ENCODE assay signal across 11 cellular contexts in the genomic region with DNA sequence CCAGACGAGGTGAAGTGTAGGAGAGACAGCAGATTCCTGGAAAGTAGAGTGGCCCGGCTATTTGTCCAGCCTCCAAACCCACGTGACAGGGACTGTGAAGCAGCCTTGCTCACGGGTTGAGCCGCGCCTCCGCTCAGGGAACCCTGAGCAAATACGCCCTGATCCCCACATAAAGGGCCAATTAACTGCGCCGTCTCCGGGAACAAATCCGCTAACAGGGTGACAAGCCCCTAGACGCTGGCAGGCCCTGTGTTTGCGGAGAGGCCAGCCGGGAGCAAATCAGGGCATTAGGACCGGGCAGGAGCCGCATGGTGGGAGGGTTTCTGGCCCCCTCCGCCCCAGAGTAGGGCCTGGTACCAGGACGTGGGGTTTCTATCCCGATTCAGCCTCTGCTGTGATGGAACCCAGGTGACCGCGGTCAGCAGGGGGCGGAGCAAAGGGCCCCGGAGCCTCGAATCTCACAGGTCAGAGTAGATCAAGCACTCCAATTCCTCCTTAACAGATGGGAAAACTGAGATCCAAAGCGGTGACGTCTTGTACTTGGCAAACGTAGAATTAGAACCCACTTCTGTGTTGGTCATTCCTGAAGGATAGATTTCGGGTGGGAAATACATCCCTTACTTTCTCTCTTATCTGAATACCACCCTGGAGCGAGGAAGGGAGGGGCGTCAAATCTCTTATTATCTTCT. TPM values are rescaled to one million over a fixed set of nuclear protein-coding genes. Genes with fewer than 3 reads are reported as not detected.
DNase-seq lines count a peak whose midpoint lies in the region; ATAC-seq and TF ChIP-seq lines count a peak whose summit lies in the region.
"Had no signal": no experiment of that assay in that cellular context is flagged by ENCODE, and none has a peak within 500 bp of the region (broad histone marks: within the 10 kb centered on the region; RNA-seq: fewer than 3 reads in every experiment).

No MANE protein-coding gene starts in this region.

- intact Hi-C loops in breast epithelium (cut with DNase I; ENCODE audit: low total_unique reads) (no loop called here), left colon (cut with DNase I, micrococcal nuclease) (no loop called here)

- H3K4me1 ChIP-seq in breast epithelium (peaks cover 13 to 18% of the 10 kb centered on the region in 2 donors), thoracic aorta (ENCODE audit: control insufficient read depth in 1 of 2, low read depth in 2 of 2) (peaks cover 27% of the 10 kb centered on the region in 2 donors)

- no peaks in the 10 kb centered on the region for H3K36me3 ChIP-seq in breast epithelium
- no peaks in the 10 kb centered on the region for H3K36me3 ChIP-seq in thoracic aorta
- H3K36me3 ChIP-seq: ovary had no signal

- H3K4me3 ChIP-seq in breast epithelium (peak overlapping the region; percentile 2 to 58 (median 27)), thoracic aorta (peak overlapping the region; percentile 64)
- H3K4me3 ChIP-seq: ovary had no signal

- TF ChIP-seq CTCF in breast epithelium (IDR thresholded peaks at IDR 0.05) (no peak), thoracic aorta (IDR thresholded peaks at IDR 0.05) (no peak)

- H3K4me3 Mint-ChIP-seq in activated CD8-positive, alpha-beta T cell treated with anti-CD3 and anti-CD28 coated beads, Interleukin-2, amount 10 ng/mL, durations not matched to agents 7 days and 5 days: no peak overlapping the region
- H3K4me3 Mint-ChIP-seq: activated naive CD4-positive, alpha-beta T cell treated with anti-CD3 and anti-CD28 coated beads, Interleukin-2, amount 50 U/mL, for 24 hours had no signal

- POLR2A ChIA-PET in activated CD8-positive, alpha-beta T cell treated with anti-CD3 and anti-CD28 coated beads, Interleukin-2, amount 10 ng/mL, durations not matched to agents 7 days and 5 days (lab: Charles Lee): no interaction called here

- no peak overlapping the region for H3K27ac Mint-ChIP-seq in activated CD8-positive, alpha-beta T cell treated with anti-CD3 and anti-CD28 coated beads, Interleukin-2, amount 10 ng/mL, durations not matched to agents 7 days and 5 days

- no peaks in the 10 kb centered on the region for H3K9me3 Mint-ChIP-seq in activated CD8-positive, alpha-beta T cell treated with anti-CD3 and anti-CD28 coated beads, Interleukin-2, amount 10 ng/mL, durations not matched to agents 7 days and 5 days (ENCODE audit: insufficient read depth)
- H3K9me3 Mint-ChIP-seq: activated naive CD4-positive, alpha-beta T cell treated with anti-CD3 and anti-CD28 coated beads, Interleukin-2, amount 50 U/mL, for 24 hours had no signal

- H3K27me3 ChIP-seq in breast epithelium (peaks cover 12 to 90% of the 10 kb centered on the region in 2 donors), thoracic aorta (replicated peaks; ENCODE audit: insufficient read depth) (peaks cover 22% of the 10 kb centered on the region)

- no peak for TF ChIP-seq POLR2A in breast epithelium (IDR thresholded peaks at IDR 0.05)

- peak; percentile 70 for ATAC-seq in left colon
- ATAC-seq in thoracic aorta (ENCODE audit: insufficient number of reproducible peaks, low FRiP score, low read depth): no peak
- ATAC-seq in GM18502 (IDR thresholded peaks at IDR 0.05; ENCODE audit: poor library complexity, unreplicated experiment): no peak
- no peak for ATAC-seq in activated CD8-positive, alpha-beta T cell treated with anti-CD3 and anti-CD28 coated beads, Interleukin-2, amount 10 ng/mL, durations not matched to agents 7 days and 5 days

- no peak overlapping the region for H3K27ac ChIP-seq in breast epithelium
- H3K27ac ChIP-seq in thoracic aorta: no peak overlapping the region
- H3K27ac ChIP-seq: ovary had no signal

- peaks cover 72% of the 10 kb centered on the region for H3K27me3 Mint-ChIP-seq in activated CD8-positive, alpha-beta T cell treated with anti-CD3 and anti-CD28 coated beads, Interleukin-2, amount 10 ng/mL, durations not matched to agents 7 days and 5 days (ENCODE audit: low read depth)

- no peaks in the 10 kb centered on the region for H3K36me3 Mint-ChIP-seq in activated CD8-positive, alpha-beta T cell treated with anti-CD3 and anti-CD28 coated beads, Interleukin-2, amount 10 ng/mL, durations not matched to agents 7 days and 5 days (ENCODE audit: low read depth)

- DNase-seq in NCI-H1417 (lab: John Stamatoyannopoulos, UW) (peak in 2 of 3 experiments; percentile 34 to 70), NCI-H1417 treated with DMSO at 0.1 percent for 48 hours (lab: John Stamatoyannopoulos, UW) (no peak), breast epithelium (ENCODE audit: low spot score in 2 of 2) (no peak), left colon (no peak), thoracic aorta (ENCODE audit: low spot score) (no peak)
- no peak for DNase-seq in activated CD4-positive, alpha-beta T cell treated with anti-CD3 and anti-CD28 coated beads for 4 hours
- no peak for DNase-seq in activated CD8-positive, alpha-beta T cell treated with anti-CD3 and anti-CD28 coated beads, Interleukin-2, amount 10 ng/mL, durations not matched to agents 7 days and 5 days

- H3K4me1 Mint-ChIP-seq in activated CD8-positive, alpha-beta T cell treated with anti-CD3 and anti-CD28 coated beads, Interleukin-2, amount 10 ng/mL, durations not matched to agents 7 days and 5 days (ENCODE audit: low read depth): peaks cover 11% of the 10 kb centered on the region

- no peaks in the 10 kb centered on the region for H3K9me3 ChIP-seq in breast epithelium
- no peaks in the 10 kb centered on the region for H3K9me3 ChIP-seq in thoracic aorta
- H3K9me3 ChIP-seq: ovary had no signal

- CTCF ChIA-PET in activated CD8-positive, alpha-beta T cell treated with anti-CD3 and anti-CD28 coated beads, Interleukin-2, amount 10 ng/mL, durations not matched to agents 7 days and 5 days (lab: Charles Lee): interaction anchor here (1.8 kb wide), 1 partner anchor 13 kb away, joined by 5 read pairs; no protein-coding TSS in a partner anchor

RNA-seq across cellular contexts. Expression of gene ROBO3, which starts 2.0 kb away (rescaled TPM):
- total RNA-seq in breast epithelium: 10 to 100 TPM in 2 of 3 donors, 1 to 10 TPM in 1; 9.1 to 30.9 (median 15.4) TPM
- 10 to 100 TPM in 1 of 2 donors, 1 to 10 TPM in 1; 9.2 to 12.0 TPM for total RNA-seq in left colon
- 10 to 100 TPM in 1 of 2 donors, 1 to 10 TPM in 1; 5.5 to 13.7 TPM for total RNA-seq in thoracic aorta
- total RNA-seq in activated CD8-positive, alpha-beta T cell treated with anti-CD3 and anti-CD28 coated beads, Interleukin-2, amount 10 ng/mL, durations not matched to agents 7 days and 5 days: 10 to 100 TPM in 1 of 2 experiments, 1 to 10 TPM in 1; 9.4 to 10.5 TPM

RNA-seq across cellular contexts. Expression of gene ROBO4, which starts 34.4 kb away (rescaled TPM):
- 10 to 100 TPM; 11.9 to 30.5 (median 12.8) TPM for total RNA-seq in breast epithelium
- total RNA-seq in left colon: 1 to 10 TPM; 4.3 to 4.8 TPM
- total RNA-seq in thoracic aorta: 10 to 100 TPM in 1 of 2 donors, 1 to 10 TPM in 1; 8.5 to 18.8 TPM
- total RNA-seq in activated CD8-positive, alpha-beta T cell treated with anti-CD3 and anti-CD28 coated beads, Interleukin-2, amount 10 ng/mL, durations not matched to agents 7 days and 5 days: under 1 TPM in 1 of 2 experiments, not detected in 1; 0.05 TPM
- total RNA-seq: A673 had no signal

RNA-seq across cellular contexts. Expression of gene HEPN1, which starts 55.8 kb away (rescaled TPM):
- total RNA-seq in breast epithelium (not detected), left colon (not detected), thoracic aorta (under 1 TPM in 1 of 2 donors, not detected in 1; 0.41 TPM)
- not detected for total RNA-seq in activated CD8-positive, alpha-beta T cell treated with anti-CD3 and anti-CD28 coated beads, Interleukin-2, amount 10 ng/mL, durations not matched to agents 7 days and 5 days
- total RNA-seq: A673 had no signal

Comparison
In these comparisons a context has a peak if more than half of its experiments do, and no peak if none do; other contexts are left out.
1. DNase-seq: peak in NCI-H1417 (2 of 3); none in NCI-H1417 treated with DMSO at 0.1 percent for 48 hours (single experiment), breast epithelium (0 of 2), left colon (0 of 2), thoracic aorta (single experiment), activated CD4-positive, alpha-beta T cell treated with anti-CD3 and anti-CD28 coated beads for 4 hours (0 of 2) and activated CD8-positive, alpha-beta T cell treated with anti-CD3 and anti-CD28 coated beads, Interleukin-2, amount 10 ng/mL, durations not matched to agents 7 days and 5 days (single experiment).
2. RNA of gene ROBO4, which starts 34.4 kb away (total RNA-seq): 8.5 to 18.8 TPM in thoracic aorta, 11.9 to 30.5 TPM in breast epithelium and 4.3 to 4.8 TPM in left colon; 0.05 TPM in activated CD8-positive, alpha-beta T cell treated with anti-CD3 and anti-CD28 coated beads, Interleukin-2, amount 10 ng/mL, durations not matched to agents 7 days and 5 days; every median in the first group is over 4 times any median in the second.